Comparison of ENCODE assay signal across 1 cellular context in the genomic region with DNA sequence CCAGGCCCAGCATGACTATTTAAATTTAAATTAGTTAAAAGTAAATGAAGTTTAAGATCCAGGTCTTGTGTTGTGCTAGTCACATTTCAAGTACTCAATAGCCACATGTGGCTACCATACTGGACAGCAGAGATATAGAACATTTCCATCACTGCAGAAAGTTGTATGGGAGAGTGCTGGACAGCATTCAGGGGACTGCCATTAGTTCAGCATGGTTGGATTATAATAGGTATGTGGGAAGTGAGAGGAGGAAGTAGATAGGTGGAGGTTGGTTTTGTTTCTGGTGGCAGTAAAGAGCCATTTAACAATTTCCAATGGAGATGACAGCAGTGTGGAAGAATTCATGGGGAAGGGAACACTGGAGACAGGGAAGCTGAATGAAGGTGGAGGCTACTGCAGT.
TF ChIP-seq lines count a peak whose summit lies in the region.

No MANE protein-coding gene starts in this region.

TF ChIP-seq in H1, 55 proteins besides CTCF, POLR2A, EP300 and RAD21:
- TF ChIP-seq, protein P1, sequence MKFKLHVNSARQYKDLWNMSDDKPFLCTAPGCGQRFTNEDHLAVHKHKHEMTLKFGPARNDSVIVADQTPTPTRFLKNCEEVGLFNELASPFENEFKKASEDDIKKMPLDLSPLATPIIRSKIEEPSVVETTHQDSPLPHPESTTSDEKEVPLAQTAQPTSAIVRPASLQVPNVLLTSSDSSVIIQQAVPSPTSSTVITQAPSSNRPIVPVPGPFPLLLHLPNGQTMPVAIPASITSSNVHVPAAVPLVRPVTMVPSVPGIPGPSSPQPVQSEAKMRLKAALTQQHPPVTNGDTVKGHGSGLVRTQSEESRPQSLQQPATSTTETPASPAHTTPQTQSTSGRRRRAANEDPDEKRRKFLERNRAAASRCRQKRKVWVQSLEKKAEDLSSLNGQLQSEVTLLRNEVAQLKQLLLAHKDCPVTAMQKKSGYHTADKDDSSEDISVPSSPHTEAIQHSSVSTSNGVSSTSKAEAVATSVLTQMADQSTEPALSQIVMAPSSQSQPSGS (IDR thresholded peaks at IDR 0.05; ENCODE audit: low read length), result no peak
- no peak for TF ChIP-seq RXRA (IDR thresholded peaks at IDR 0.05; ENCODE audit: insufficient read depth, low read depth, low read length)
- TF ChIP-seq SP2 (IDR thresholded peaks at IDR 0.05; ENCODE audit: low read length), result no peak
- TF ChIP-seq, protein P2, sequence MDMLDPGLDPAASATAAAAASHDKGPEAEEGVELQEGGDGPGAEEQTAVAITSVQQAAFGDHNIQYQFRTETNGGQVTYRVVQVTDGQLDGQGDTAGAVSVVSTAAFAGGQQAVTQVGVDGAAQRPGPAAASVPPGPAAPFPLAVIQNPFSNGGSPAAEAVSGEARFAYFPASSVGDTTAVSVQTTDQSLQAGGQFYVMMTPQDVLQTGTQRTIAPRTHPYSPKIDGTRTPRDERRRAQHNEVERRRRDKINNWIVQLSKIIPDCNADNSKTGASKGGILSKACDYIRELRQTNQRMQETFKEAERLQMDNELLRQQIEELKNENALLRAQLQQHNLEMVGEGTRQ (IDR thresholded peaks at IDR 0.05; ENCODE audit: low read length), result no peak
- no peak for TF ChIP-seq SIN3A (conservative IDR thresholded peaks at IDR 0.05 in 1 of 2, IDR thresholded peaks at IDR 0.05 in 1 of 2; ENCODE audit: low read depth in 1 of 2, low read length in 2 of 2)
- TF ChIP-seq GTF2F1 (IDR thresholded peaks at IDR 0.05; ENCODE audit: borderline replicate concordance, low read depth, low read length), result no peak
